ENCODE assay signal across 8 cellular contexts in the genomic region with DNA sequence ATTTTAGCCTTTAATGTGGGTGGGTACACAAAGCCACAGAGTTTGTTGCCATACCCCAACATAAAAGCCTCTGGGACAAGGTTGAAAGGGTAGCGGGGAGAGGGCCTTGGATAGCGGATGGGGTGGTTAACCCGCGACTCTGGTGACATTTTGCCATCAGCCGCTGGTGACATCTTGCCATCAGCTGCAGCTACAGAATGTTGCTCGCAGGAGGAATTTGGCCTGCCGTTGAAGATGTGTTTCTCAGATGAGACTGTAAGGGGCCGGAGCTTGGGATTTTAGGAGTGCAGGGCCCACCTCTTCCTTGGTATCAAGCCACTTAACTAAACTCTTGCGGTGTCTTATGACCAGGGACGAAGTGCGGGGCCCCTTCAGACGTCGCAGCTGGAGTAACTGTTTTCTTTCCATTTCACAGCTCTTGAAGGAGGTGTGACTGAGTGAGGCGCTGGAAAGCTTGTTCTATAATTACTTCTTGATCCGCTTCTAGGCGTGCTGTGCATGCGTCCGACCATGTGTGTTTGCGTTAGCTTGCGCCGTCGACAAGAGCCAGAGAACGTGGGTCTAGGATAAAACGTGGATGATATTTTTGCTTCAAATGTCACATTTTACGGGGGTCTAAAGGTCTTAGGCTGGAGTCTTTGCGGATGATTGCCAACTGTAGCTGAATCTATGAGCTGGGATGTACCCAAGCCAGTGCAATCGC. TPM values are rescaled to one million over a fixed set of nuclear protein-coding genes. Genes with fewer than 3 reads are reported as not detected.
A peak's percentile ranks its signal among the peaks of the same experiment; 100 is the strongest.
DNase-seq lines count a peak whose midpoint lies in the region; ATAC-seq and TF ChIP-seq lines count a peak whose summit lies in the region.

No MANE protein-coding gene starts in this region.

- H3K4me1 Mint-ChIP-seq in HFFc6 (ENCODE audit: low read depth) = peaks cover 6% of the 10 kb centered on the region
- peaks cover 10% of the 10 kb centered on the region for H3K4me1 Mint-ChIP-seq in central memory CD8-positive, alpha-beta T cell

- no peak for ATAC-seq in central memory CD8-positive, alpha-beta T cell (replicated peaks; ENCODE audit: extremely low read depth, poor library complexity, severe bottlenecking)
- ATAC-seq in GM21390 (IDR thresholded peaks at IDR 0.05; ENCODE audit: unreplicated experiment) = no peak
- no peak for ATAC-seq in HG02678 (IDR thresholded peaks at IDR 0.05; ENCODE audit: unreplicated experiment)

- H3K36me3 ChIP-seq in A673 (ENCODE audit: insufficient read depth, low read length, poor library complexity, severe bottlenecking) = no peaks in the 10 kb centered on the region
- H3K36me3 ChIP-seq in mucosa of rectum (ENCODE audit: control insufficient read depth in 2 of 2, insufficient read depth in 2 of 2, low read length in 2 of 2) = no peaks in the 10 kb centered on the region

- peaks cover 24% of the 10 kb centered on the region for H3K9me3 Mint-ChIP-seq in HFFc6
- H3K9me3 Mint-ChIP-seq in central memory CD8-positive, alpha-beta T cell = no peaks in the 10 kb centered on the region

- H3K9ac ChIP-seq in mucosa of rectum (ENCODE audit: low read depth in 1 of 2, low read length in 2 of 2) = peak overlapping the region; percentile 53 to 69

- CTCF ChIA-PET in A673 (lab: Charles Lee) = no interaction called here

- H3K27me3 ChIP-seq in A673 (replicated peaks; ENCODE audit: insufficient read depth, low read depth, low read length, poor library complexity) (no peaks in the 10 kb centered on the region), mucosa of rectum (ENCODE audit: control insufficient read depth in 2 of 2, insufficient read depth in 2 of 2, low read length in 2 of 2) (peaks cover 0 to 3% of the 10 kb centered on the region in 2 donors)

- H3K36me3 Mint-ChIP-seq in HFFc6 (ENCODE audit: low read depth) = peaks cover 20% of the 10 kb centered on the region
- no peaks in the 10 kb centered on the region for H3K36me3 Mint-ChIP-seq in central memory CD8-positive, alpha-beta T cell (ENCODE audit: insufficient read depth)

- no peak for DNase-seq in A673 (ENCODE audit: low spot score)
- DNase-seq in HFFc6 = no peak
- no peak for DNase-seq in central memory CD8-positive, alpha-beta T cell (ENCODE audit: low spot score in 2 of 2)
- no peak for DNase-seq in NCI-H526 treated with DMSO at 0.1 percent for 48 hours (lab: John Stamatoyannopoulos, UW)
- DNase-seq in Kasumi-1 (lab: John Stamatoyannopoulos, UW) = no peak

- no peak for TF ChIP-seq CTCF in A673 (conservative IDR thresholded peaks at IDR 0.05; ENCODE audit: low read depth, low read length)
- TF ChIP-seq CTCF in HFFc6 (IDR thresholded peaks at IDR 0.05) = no peak

- H3K27ac ChIP-seq in A673 (ENCODE audit: low read depth, low read length, poor library complexity, severe bottlenecking) (no peak overlapping the region), mucosa of rectum (ENCODE audit: low read depth in 2 of 2, low read length in 2 of 2) (no peak overlapping the region)

- peaks cover 14% of the 10 kb centered on the region for H3K27me3 Mint-ChIP-seq in HFFc6 (ENCODE audit: insufficient read depth)
- H3K27me3 Mint-ChIP-seq in central memory CD8-positive, alpha-beta T cell = peaks cover 54% of the 10 kb centered on the region

- no TSS peak for BruUV-seq in A673 (replicated peaks; lab: Mats Ljungman, UMichigan)

- H3K9me3 ChIP-seq in A673 (ENCODE audit: low read depth, low read length, poor library complexity, severe bottlenecking) (no peaks in the 10 kb centered on the region), mucosa of rectum (ENCODE audit: control insufficient read depth in 2 of 2, low read length in 2 of 2) (no peaks in the 10 kb centered on the region)

- peak overlapping the region; percentile 43 for H3K4me3 ChIP-seq in A673 (ENCODE audit: low read depth, low read length, poor library complexity, severe bottlenecking)
- peak overlapping the region; percentile 68 to 69 for H3K4me3 ChIP-seq in mucosa of rectum (ENCODE audit: low read length in 2 of 2)

- POLR2A ChIA-PET in A673 (lab: Charles Lee; ENCODE audit: low non-redundant PET) = no interaction called here

- H3K4me3 Mint-ChIP-seq in HFFc6 = peak overlapping the region; percentile 86
- peak overlapping the region; percentile 71 for H3K4me3 Mint-ChIP-seq in central memory CD8-positive, alpha-beta T cell

- H3K4me1 ChIP-seq in A673 (ENCODE audit: insufficient read depth, low read length, poor library complexity, severe bottlenecking) (no peaks in the 10 kb centered on the region), mucosa of rectum (ENCODE audit: control insufficient read depth in 2 of 2, insufficient read depth in 2 of 2, low read length in 2 of 2) (peaks cover 8 to 10% of the 10 kb centered on the region in 2 donors)

- H3K27ac Mint-ChIP-seq in HFFc6 = no peak overlapping the region
- no peak overlapping the region for H3K27ac Mint-ChIP-seq in central memory CD8-positive, alpha-beta T cell (ENCODE audit: low read depth)

- intact Hi-C loops in A673 (cut with micrococcal nuclease; ENCODE audit: unreplicated experiment) = loop anchor here (10.0 kb wide), 1 partner anchor 147 kb away; no protein-coding TSS in a partner anchor

RNA-seq across cellular contexts. Expression of gene RASL11B, which starts 0.8 kb away (rescaled TPM):
- total RNA-seq in A673 (2021) = 0.67 and 0.90 TPM in 2 replicates
- total RNA-seq in HFFc6 (2021; fragmentation: NEBNext Ultra II Directional; extraction: Animal tissue kit (Norgen Biotek cat#: 25700)) = under 1 TPM in 5 of 6 experiments, not detected in 1; 0.12 to 0.16 (median 0.14) TPM
